In genomic region chr17:57257911-57258885, GRCh38 we compare ENCODE assay signal across 8 cellular contexts. TPM values are rescaled to one million over a fixed set of nuclear protein-coding genes. Genes with fewer than 3 reads are reported as not detected.
A peak's percentile ranks its signal among the peaks of the same experiment; 100 is the strongest.
DNase-seq lines count a peak whose midpoint lies in the region; ATAC-seq, FAIRE-seq and TF ChIP-seq lines count a peak whose summit lies in the region.

No MANE protein-coding gene starts in this region.

- H3K4me3 ChIP-seq in AG04450 (ENCODE audit: low read depth, low read length) (peak overlapping the region; percentile 71), H7 (ENCODE audit: insufficient read depth, low read depth, low read length) (peak overlapping the region; percentile 64), iPS-18c (ENCODE audit: insufficient read depth, low read depth, low read length) (peak overlapping the region; percentile 56)

- no peak for TF ChIP-seq POLR2A in GM12892 (IDR thresholded peaks at IDR 0.05; ENCODE audit: low read depth, low read length)

- POLR2A ChIA-PET in AG04450 (lab: Yijun Ruan, JAX): interaction anchor here (0.7 to 1.0 kb wide), 2 partner anchors 9 to 133 kb away, joined by 4 read pairs; no protein-coding TSS in a partner anchor

- TF ChIP-seq CTCF in AG04450 (IDR thresholded peaks at IDR 0.05; ENCODE audit: low read depth, low read length): no peak

- no peak for ATAC-seq in stimulated activated memory B cell treated with anti-CD40 and anti-IgM and Interleukin-4, amounts not matched to agents 10 μg/mL and 1 μg/mL and 100 μg/mL, for 72 hours

- H3K4me3 Mint-ChIP-seq in activated T-helper 2 cell treated with anti-CD3 and anti-CD28 coated beads, Interferon-gamma antibody, Interleukin-2, Interleukin-4, amounts not matched to agents 10 μg/mL and 5 μg/mL and 100 μg/mL, durations not matched to agents 14 hours and 24 hours and 36 hours (ENCODE audit: low read depth): peak overlapping the region; percentile 97
- H3K4me3 Mint-ChIP-seq in stimulated activated memory B cell treated with anti-CD40 and anti-IgM and Interleukin-4, amounts not matched to agents 10 μg/mL and 1 μg/mL and 100 μg/mL, for 72 hours: peak overlapping the region; percentile 93

- H3K9me3 Mint-ChIP-seq in activated T-helper 2 cell treated with anti-CD3 and anti-CD28 coated beads, Interferon-gamma antibody, Interleukin-2, Interleukin-4, amounts not matched to agents 10 μg/mL and 5 μg/mL and 100 μg/mL, durations not matched to agents 14 hours and 24 hours and 36 hours: no peaks in the 10 kb centered on the region
- no peaks in the 10 kb centered on the region for H3K9me3 Mint-ChIP-seq in stimulated activated memory B cell treated with anti-CD40 and anti-IgM and Interleukin-4, amounts not matched to agents 10 μg/mL and 1 μg/mL and 100 μg/mL, for 72 hours

- H3K27me3 ChIP-seq in AG04450 (ENCODE audit: control insufficient read depth, insufficient read depth, low read length) (no peaks in the 10 kb centered on the region), H7 (ENCODE audit: control insufficient read depth, insufficient read depth, low read length) (peaks cover 19% of the 10 kb centered on the region)

- peaks cover 61% of the 10 kb centered on the region for H3K4me1 Mint-ChIP-seq in activated T-helper 2 cell treated with anti-CD3 and anti-CD28 coated beads, Interferon-gamma antibody, Interleukin-2, Interleukin-4, amounts not matched to agents 10 μg/mL and 5 μg/mL and 100 μg/mL, durations not matched to agents 14 hours and 24 hours and 36 hours (ENCODE audit: low read depth)
- H3K4me1 Mint-ChIP-seq in stimulated activated memory B cell treated with anti-CD40 and anti-IgM and Interleukin-4, amounts not matched to agents 10 μg/mL and 1 μg/mL and 100 μg/mL, for 72 hours: peaks cover 54% of the 10 kb centered on the region

- intact Hi-C loops in activated T-helper 2 cell treated with anti-CD3 and anti-CD28 coated beads, Interferon-gamma antibody, Interleukin-2, Interleukin-4, amounts not matched to agents 10 μg/mL and 5 μg/mL and 100 μg/mL, durations not matched to agents 14 hours and 24 hours and 36 hours (cut with micrococcal nuclease): loop anchor here (1.0 to 5.0 kb wide), 4 partner anchors 27 to 249 kb away; no protein-coding TSS in a partner anchor

- H3K36me3 Mint-ChIP-seq in activated T-helper 2 cell treated with anti-CD3 and anti-CD28 coated beads, Interferon-gamma antibody, Interleukin-2, Interleukin-4, amounts not matched to agents 10 μg/mL and 5 μg/mL and 100 μg/mL, durations not matched to agents 14 hours and 24 hours and 36 hours (ENCODE audit: low read depth): peaks cover 61% of the 10 kb centered on the region
- peaks cover 24% of the 10 kb centered on the region for H3K36me3 Mint-ChIP-seq in stimulated activated memory B cell treated with anti-CD40 and anti-IgM and Interleukin-4, amounts not matched to agents 10 μg/mL and 1 μg/mL and 100 μg/mL, for 72 hours

- no peak overlapping the region for H3K27ac ChIP-seq in AG04450 (ENCODE audit: low read depth, low read length)

- peaks cover 2% of the 10 kb centered on the region for H3K27me3 Mint-ChIP-seq in activated T-helper 2 cell treated with anti-CD3 and anti-CD28 coated beads, Interferon-gamma antibody, Interleukin-2, Interleukin-4, amounts not matched to agents 10 μg/mL and 5 μg/mL and 100 μg/mL, durations not matched to agents 14 hours and 24 hours and 36 hours (ENCODE audit: low read depth)
- H3K27me3 Mint-ChIP-seq in stimulated activated memory B cell treated with anti-CD40 and anti-IgM and Interleukin-4, amounts not matched to agents 10 μg/mL and 1 μg/mL and 100 μg/mL, for 72 hours: no peaks in the 10 kb centered on the region

- DNase-seq in AG04450 (ENCODE audit: low read depth, low spot score) (no peak), H7 (no peak), GOT3 (lab: John Stamatoyannopoulos, UW) (no peak), GM12892 (ENCODE audit: insufficient read length) (no peak), middle frontal gyrus (ENCODE audit: extremely low spot score, low spot score) (no peak)
- DNase-seq in activated T-helper 2 cell treated with anti-CD3 and anti-CD28 coated beads, Interferon-gamma antibody, Interleukin-2, Interleukin-4, amounts not matched to agents 10 μg/mL and 5 μg/mL and 100 μg/mL, durations not matched to agents 14 hours and 24 hours and 36 hours (ENCODE audit: low spot score): no peak

- H3K9me3 ChIP-seq in AG04450 (ENCODE audit: control insufficient read depth, insufficient read depth, low read length) (no peaks in the 10 kb centered on the region; the same call in 1 of the 2 replicates), iPS-18c (ENCODE audit: control insufficient read depth, insufficient read depth, low read length) (no peaks in the 10 kb centered on the region)

- CTCF ChIA-PET in AG04450 (lab: Charles Lee): interaction anchor here (0.8 to 3.7 kb wide), 5 partner anchors 15 to 414 kb away, joined by 3 to 17 read pairs (median 7); no protein-coding TSS in a partner anchor

- FAIRE-seq in GM12892 (lab: Jason Lieb, UNC): no peak

- H3K36me3 ChIP-seq in H7 (replicated peaks; ENCODE audit: control insufficient read depth, insufficient read depth, low read length): peaks cover 4% of the 10 kb centered on the region

- H3K27ac Mint-ChIP-seq in activated T-helper 2 cell treated with anti-CD3 and anti-CD28 coated beads, Interferon-gamma antibody, Interleukin-2, Interleukin-4, amounts not matched to agents 10 μg/mL and 5 μg/mL and 100 μg/mL, durations not matched to agents 14 hours and 24 hours and 36 hours: peak overlapping the region; percentile 88
- H3K27ac Mint-ChIP-seq in stimulated activated memory B cell treated with anti-CD40 and anti-IgM and Interleukin-4, amounts not matched to agents 10 μg/mL and 1 μg/mL and 100 μg/mL, for 72 hours: peak overlapping the region; percentile 93

RNA-seq across cellular contexts. Expression of gene MSI2, which starts 1.9 kb away (rescaled TPM):
- polyA plus RNA-seq in AG04450 (2011; rRNA removed): 24.4 and 26.2 TPM in 2 replicates
- 37.4 and 40.7 TPM in 2 replicates for polyA minus RNA-seq in AG04450 (2011; rRNA and poly(A)+ RNA removed)
- 31.0 and 38.6 TPM in 2 replicates for total RNA-seq in H7 (2014; rRNA removed; shearing (Covaris generic))
- 181 and 198 TPM in 2 replicates for total RNA-seq in activated T-helper 2 cell treated with anti-CD3 and anti-CD28 coated beads, Interferon-gamma antibody, Interleukin-2, Interleukin-4, amounts not matched to agents 10 μg/mL and 5 μg/mL and 100 μg/mL, durations not matched to agents 14 hours and 24 hours and 36 hours
- 36.0 TPM for polyA plus RNA-seq in GM12892 (2012; ENCODE audit: missing spikeins)
